ENCODE assay signal across 8 cellular contexts in genomic region chr6:35327349-35328027, GRCh38. TPM values are rescaled to one million over a fixed set of nuclear protein-coding genes. Genes with fewer than 3 reads are reported as not detected.
DNase-seq lines count a peak whose midpoint lies in the region; ATAC-seq and TF ChIP-seq lines count a peak whose summit lies in the region.

No MANE protein-coding gene starts in this region.

- no peak overlapping the region for H3K27ac ChIP-seq in HL-60 (replicated peaks)

- no peak overlapping the region for H3K4me3 ChIP-seq in HL-60 (replicated peaks; ENCODE audit: insufficient read depth, low read length)
- H3K4me3 ChIP-seq in fibroblast of villous mesenchyme (ENCODE audit: low read depth, low read length), result no peak overlapping the region

- DNase-seq in GDM1 (lab: John Stamatoyannopoulos, UW), result peak; percentile 65
- DNase-seq in HL-60 (ENCODE audit: low read depth in 1 of 2, low spot score in 1 of 2), result peak in 1 of 2 experiments; percentile 87
- peak; percentile 57 for DNase-seq in RPMI7951 (ENCODE audit: low read depth)
- peak; percentile 67 for DNase-seq in activated T-helper 1 cell treated with Interleukin-2 at 50 U/mL for 16 hours (ENCODE audit: low read depth)
- peak; percentile 60 for DNase-seq in fibroblast of villous mesenchyme (ENCODE audit: low read depth)
- DNase-seq in pons (ENCODE audit: low spot score), result peak; percentile 50

- ATAC-seq in GM19328 (IDR thresholded peaks at IDR 0.05; ENCODE audit: unreplicated experiment) (no peak), HG03039 (IDR thresholded peaks at IDR 0.05; ENCODE audit: unreplicated experiment) (no peak)

- no peaks in the 10 kb centered on the region for H3K27me3 ChIP-seq in HL-60 (ENCODE audit: insufficient read depth, poor library complexity, severe bottlenecking)

- peak; percentile 52 for TF ChIP-seq CTCF in HL-60 (IDR thresholded peaks at IDR 0.05; ENCODE audit: insufficient read depth, low read length)
- TF ChIP-seq CTCF in fibroblast of villous mesenchyme (IDR thresholded peaks at IDR 0.05; ENCODE audit: insufficient read depth, low read depth, low read length), result peak; percentile 79

RNA-seq across cellular contexts. Expression of gene PPARD, which starts 14.9 kb away (rescaled TPM):
- total RNA-seq in RPMI7951 (2014; rRNA removed; shearing (Covaris generic)), result 9.0 and 11.1 TPM in 2 replicates
- 8.2 and 8.7 TPM in 2 replicates for total RNA-seq in fibroblast of villous mesenchyme

RNA-seq across cellular contexts. Expression of gene DEF6, which starts 29.9 kb away (rescaled TPM):
- 0.72 and 1.4 TPM in 2 replicates for total RNA-seq in RPMI7951 (2014; rRNA removed; shearing (Covaris generic))
- total RNA-seq in fibroblast of villous mesenchyme, result 0.32 and 1.3 TPM in 2 replicates
